22 cellular contexts compared by ENCODE assay signal in genomic region chr20:24479595-24479994, GRCh38. TPM values are rescaled to one million over a fixed set of nuclear protein-coding genes. Genes with fewer than 3 reads are reported as not detected.
A peak's percentile ranks its signal among the peaks of the same experiment; 100 is the strongest.
DNase-seq lines count a peak whose midpoint lies in the region; ATAC-seq and TF ChIP-seq lines count a peak whose summit lies in the region.
"Had no signal": no experiment of that assay in that cellular context is flagged by ENCODE, and none has a peak within 500 bp of the region (broad histone marks: within the 10 kb centered on the region; RNA-seq: fewer than 3 reads in every experiment).

No MANE protein-coding gene starts in this region.

- no peak overlapping the region for H3K56ac ChIP-seq in H9 (ENCODE audit: insufficient read length, low read depth, low read length)

- no peak overlapping the region for H3K14ac ChIP-seq in H9 (ENCODE audit: insufficient read depth, low read length)

- H3K27me3 Mint-ChIP-seq in H9 (ENCODE audit: low read depth): peaks cover 8% of the 10 kb centered on the region

- no peaks in the 10 kb centered on the region for H3K79me1 ChIP-seq in H9 (ENCODE audit: insufficient read depth, low read depth, low read length, poor library complexity, severe bottlenecking)

- no peak overlapping the region for H3K4me3 Mint-ChIP-seq in H9
- H3K4me3 Mint-ChIP-seq: CD4-positive, alpha-beta memory T cell had no signal

- no peak overlapping the region for H2AFZ ChIP-seq in H9 (ENCODE audit: low read length)

- no peak overlapping the region for H2AK5ac ChIP-seq in H9 (ENCODE audit: insufficient read length, low read length)

- no peak overlapping the region for H3K27ac ChIP-seq in H9 (ENCODE audit: insufficient read length, low read depth, low read length)
- H3K27ac ChIP-seq: BLaER1 treated with 17β-estradiol and CSF1 and Interleukin-3, amounts not matched to agents 10 nM and 100 nM; SJCRH30 had no signal

- peaks cover 26 to 37% of the 10 kb centered on the region in 2 experiments for H3K4me1 Mint-ChIP-seq in H9
- H3K4me1 Mint-ChIP-seq: CD4-positive, alpha-beta memory T cell had no signal

- ATAC-seq in mucosa of descending colon (no peak), GM21390 (IDR thresholded peaks at IDR 0.05; ENCODE audit: unreplicated experiment) (no peak)
- ATAC-seq: Panc1 had no signal

- no peak overlapping the region for H3K18ac ChIP-seq in H9 (ENCODE audit: insufficient read length, low read depth, low read length)

- H3K79me2 ChIP-seq in H9 (ENCODE audit: insufficient read depth, low read length): no peaks in the 10 kb centered on the region; the same call in 1 of the 2 replicates

- no peak overlapping the region for H3K4ac ChIP-seq in H9 (ENCODE audit: low read depth, low read length)

- H3K23ac ChIP-seq in H9 (ENCODE audit: insufficient read length, low read depth, low read length): no peak overlapping the region

- no peak overlapping the region for H2BK5ac ChIP-seq in H9 (ENCODE audit: insufficient read length, low read length)

- H3K9me3 ChIP-seq in H9 (ENCODE audit: control insufficient read depth, low read depth, low read length) (no peaks in the 10 kb centered on the region), BE2C (no peaks in the 10 kb centered on the region), mucosa of descending colon (no peaks in the 10 kb centered on the region)
- H3K9me3 ChIP-seq: BLaER1 treated with 17β-estradiol and CSF1 and Interleukin-3, amounts not matched to agents 10 nM and 100 nM; Caco-2; SJCRH30 had no signal

- no peak overlapping the region for H2BK15ac ChIP-seq in H9 (ENCODE audit: low read depth, low read length)

- no peaks in the 10 kb centered on the region for H4K20me1 ChIP-seq in H9 (ENCODE audit: control insufficient read depth, insufficient read depth, insufficient read length)
- H4K20me1 ChIP-seq: BLaER1 treated with 17β-estradiol and CSF1 and Interleukin-3, amounts not matched to agents 10 nM and 100 nM had no signal

- no peak overlapping the region for H3K9ac ChIP-seq in H9 (ENCODE audit: extremely low read depth, insufficient read length, low read length)
- H3K9ac ChIP-seq: BLaER1 treated with 17β-estradiol and CSF1 and Interleukin-3, amounts not matched to agents 10 nM and 100 nM had no signal

- TF ChIP-seq CTCF in H9 (conservative IDR thresholded peaks at IDR 0.05): peak; percentile 35; the same call in 2 of the 3 replicates
- no peak for TF ChIP-seq CTCF in BE2C (IDR thresholded peaks at IDR 0.05; ENCODE audit: low read depth, low read length)
- TF ChIP-seq CTCF in mucosa of descending colon (IDR thresholded peaks at IDR 0.05): no peak

- peaks cover 2% of the 10 kb centered on the region; the same call in 1 of the 2 replicates for H3K4me1 ChIP-seq in H9 (ENCODE audit: insufficient read depth, low read length)
- H3K4me1 ChIP-seq in BE2C: no peaks in the 10 kb centered on the region
- H3K4me1 ChIP-seq in mucosa of descending colon (ENCODE audit: low read depth): no peaks in the 10 kb centered on the region
- H3K4me1 ChIP-seq: BLaER1 treated with 17β-estradiol and CSF1 and Interleukin-3, amounts not matched to agents 10 nM and 100 nM; Caco-2; SJCRH30 had no signal

- no peaks in the 10 kb centered on the region for H3K27me3 ChIP-seq in H9 (ENCODE audit: insufficient read depth, low read length)
- H3K27me3 ChIP-seq in BE2C: no peaks in the 10 kb centered on the region
- H3K27me3 ChIP-seq: BLaER1 treated with 17β-estradiol and CSF1 and Interleukin-3, amounts not matched to agents 10 nM and 100 nM; SJCRH30 had no signal

- H3K4me2 ChIP-seq in H9 (ENCODE audit: insufficient read depth, insufficient read length, low read length): no peak overlapping the region
- H3K4me2 ChIP-seq: BLaER1 treated with 17β-estradiol and CSF1 and Interleukin-3, amounts not matched to agents 10 nM and 100 nM had no signal

- H2BK120ac ChIP-seq in H9 (ENCODE audit: low read depth, low read length, poor library complexity, severe bottlenecking): no peak overlapping the region

- intact Hi-C loops in mucosa of descending colon (cut with DNase I, micrococcal nuclease): no loop called here

- no peak for DNase-seq in H9
- DNase-seq in cerebellar cortex (ENCODE audit: low spot score): peak; percentile 25
- peak; percentile 71 for DNase-seq in islet precursor cell
- DNase-seq in occipital lobe (lab: John Stamatoyannopoulos, UW): no peak
- no peak for DNase-seq in BE2C
- DNase-seq in mucosa of descending colon: no peak
- DNase-seq: ACHN; Caco-2; DMS 273 treated with DMSO at 0.1 percent for 48 hours; HCEC 1CT; KG1; NCI-H1092 treated with DMSO at 0.1 percent for 48 hours; NCI-H146; NCI-H2029; NCI-H2227 treated with DMSO at 0.1 percent for 48 hours; NCI-H510A; NK-92 treated with Interleukin-12 subunit alpha and Interleukin-12 subunit beta, amount 100 ng/mL, for 24 hours; SJCRH30 had no signal

- H4K91ac ChIP-seq in H9 (ENCODE audit: insufficient read length, low read depth, low read length): no peak overlapping the region

- no CpG with 5 or more reads among the region's 4 CpGs for WGBS in H9 (ENCODE audit: extremely low coverage, insufficient read length, low lambda C conversion rate)

- no peak overlapping the region for H3T11ph ChIP-seq in H9 (ENCODE audit: low read length)

- H3K4me3 ChIP-seq in BE2C (ENCODE audit: low read depth, low read length) (no peak overlapping the region), mucosa of descending colon (no peak overlapping the region)
- H3K4me3 ChIP-seq: BLaER1 treated with 17β-estradiol and CSF1 and Interleukin-3, amounts not matched to agents 10 nM and 100 nM; SJCRH30 had no signal

- peaks cover 0 to 6% (median 3%) of the 10 kb centered on the region in 3 experiments; a peak in 4 of 7 replicates for H3K36me3 Mint-ChIP-seq in H9 (ENCODE audit: insufficient read depth in 1 of 3, low read depth in 3 of 3)
- H3K36me3 Mint-ChIP-seq: CD4-positive, alpha-beta memory T cell had no signal

- H2BK12ac ChIP-seq in H9 (ENCODE audit: insufficient read length, low read depth, low read length): no peak overlapping the region

- no peak overlapping the region for H4K5ac ChIP-seq in H9 (ENCODE audit: insufficient read length, low read depth, low read length)

- H3K36me3 ChIP-seq in BE2C (no peaks in the 10 kb centered on the region), mucosa of descending colon (ENCODE audit: low read depth) (no peaks in the 10 kb centered on the region)
- H3K36me3 ChIP-seq: BLaER1 treated with 17β-estradiol and CSF1 and Interleukin-3, amounts not matched to agents 10 nM and 100 nM; SJCRH30 had no signal

- no peaks in the 10 kb centered on the region; a peak in 2 of 5 replicates for H3K9me3 Mint-ChIP-seq in H9

- no peak overlapping the region for H4K8ac ChIP-seq in H9 (replicated peaks; ENCODE audit: insufficient read length, low read depth, low read length)

- peak overlapping the region in 2 of 3 experiments; percentile 26; a peak in 3 of 7 replicates for H3K27ac Mint-ChIP-seq in H9
- H3K27ac Mint-ChIP-seq: CD4-positive, alpha-beta memory T cell had no signal

- no peak overlapping the region for H2BK20ac ChIP-seq in H9 (ENCODE audit: low read depth, low read length, poor library complexity, severe bottlenecking)

- H3K23me2 ChIP-seq in H9 (ENCODE audit: insufficient read length, low read depth, low read length, poor library complexity, severe bottlenecking): no peaks in the 10 kb centered on the region

RNA-seq across cellular contexts. Expression of gene SYNDIG1, which starts 10.2 kb away (rescaled TPM):
- total RNA-seq in H9 (2021): 4.7 and 5.4 TPM in 2 replicates
- total RNA-seq in occipital lobe: 32.6 TPM
- 0.80 TPM for polyA plus RNA-seq in BE2C (2012; ENCODE audit: insufficient read depth, insufficient read length, low read depth)
- total RNA-seq in mucosa of descending colon: under 1 TPM; 0.12 to 0.46 (median 0.35) TPM
- total RNA-seq: Caco-2; CD4-positive, alpha-beta memory T cell; SJCRH30 had no signal
- polyA plus RNA-seq: CD4-positive, alpha-beta memory T cell had no signal

Comparison
In these comparisons a context has a peak if more than half of its experiments do, and no peak if none do; other contexts are left out.
1. DNase-seq: peak in cerebellar cortex (single experiment) and islet precursor cell (single experiment); none in H9 (single experiment), occipital lobe (single experiment), BE2C (single experiment) and mucosa of descending colon (0 of 3).